ENCODE assay signal across 1 cellular context in the genomic region with DNA sequence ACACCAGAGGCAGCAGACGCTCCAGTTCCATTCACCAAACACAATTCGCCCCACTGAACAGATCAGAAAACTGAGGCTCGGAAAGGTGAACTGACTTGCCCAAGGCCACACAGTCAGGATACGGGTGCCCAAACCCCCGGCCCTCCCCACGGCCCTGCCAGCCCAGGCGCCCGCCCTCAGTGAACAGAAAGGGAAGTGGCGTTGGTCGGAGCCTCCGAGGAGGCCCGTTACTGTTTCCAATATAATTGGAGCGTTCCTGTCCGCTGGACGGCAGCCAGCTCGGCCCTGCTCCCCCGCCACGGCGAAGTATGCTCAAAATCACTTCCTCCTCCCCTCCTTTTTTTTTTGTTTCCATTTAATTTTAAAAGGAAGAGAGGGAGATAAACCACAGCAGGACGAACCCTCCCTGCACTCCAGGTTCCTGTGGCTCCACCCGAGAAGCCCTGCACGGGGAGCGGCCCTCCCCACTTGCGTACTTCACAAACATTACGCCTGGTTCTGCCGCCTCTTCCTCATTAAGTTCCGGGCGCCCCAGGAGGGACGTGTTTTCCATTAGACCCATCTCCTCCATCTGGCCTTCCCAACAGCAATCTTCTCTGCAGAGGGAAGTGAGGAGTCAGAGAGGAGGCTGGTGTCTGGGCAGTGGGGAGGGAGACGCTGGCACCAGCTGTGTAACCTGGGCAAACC.
TF ChIP-seq lines count a peak whose summit lies in the region.

No MANE protein-coding gene starts in this region.

TF ChIP-seq in K562, 482 proteins besides CTCF, POLR2A, EP300 and RAD21 (continued from another document and continues in another):
- TF ChIP-seq, protein P1, sequence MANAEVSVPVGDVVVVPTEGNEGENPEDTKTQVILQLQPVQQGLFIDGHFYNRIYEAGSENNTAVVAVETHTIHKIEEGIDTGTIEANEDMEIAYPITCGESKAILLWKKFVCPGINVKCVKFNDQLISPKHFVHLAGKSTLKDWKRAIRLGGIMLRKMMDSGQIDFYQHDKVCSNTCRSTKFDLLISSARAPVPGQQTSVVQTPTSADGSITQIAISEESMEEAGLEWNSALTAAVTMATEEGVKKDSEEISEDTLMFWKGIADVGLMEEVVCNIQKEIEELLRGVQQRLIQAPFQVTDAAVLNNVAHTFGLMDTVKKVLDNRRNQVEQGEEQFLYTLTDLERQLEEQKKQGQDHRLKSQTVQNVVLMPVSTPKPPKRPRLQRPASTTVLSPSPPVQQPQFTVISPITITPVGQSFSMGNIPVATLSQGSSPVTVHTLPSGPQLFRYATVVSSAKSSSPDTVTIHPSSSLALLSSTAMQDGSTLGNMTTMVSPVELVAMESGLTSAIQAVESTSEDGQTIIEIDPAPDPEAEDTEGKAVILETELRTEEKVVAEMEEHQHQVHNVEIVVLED (CRISPR knock-in tag; IDR thresholded peaks at IDR 0.05): no peak
- TF ChIP-seq KDM5B (IDR thresholded peaks at IDR 0.05; ENCODE audit: insufficient replicate concordance, low read depth, low read length): peak; percentile 31
- no peak for TF ChIP-seq NEUROD1 (IDR thresholded peaks at IDR 0.05; ENCODE audit: borderline replicate concordance, low read depth, low read length, partially characterized antibody)
- no peak for TF ChIP-seq MYBL2 (IDR thresholded peaks at IDR 0.05; ENCODE audit: low read depth)
- no peak for TF ChIP-seq MYBL2 (CRISPR knock-in tag; IDR thresholded peaks at IDR 0.05; ENCODE audit: borderline replicate concordance)
- no peak for TF ChIP-seq XRCC5 (IDR thresholded peaks at IDR 0.05; ENCODE audit: low read depth, low read length)
- TF ChIP-seq NFE2L1 (tag; IDR thresholded peaks at IDR 0.05; ENCODE audit: borderline replicate concordance, low read depth): no peak
- no peak for TF ChIP-seq SP2 (IDR thresholded peaks at IDR 0.05; ENCODE audit: extremely low read depth, low read depth, low read length, poor library complexity, severe bottlenecking)
- peak; percentile 88 for TF ChIP-seq SMARCA5 (IDR thresholded peaks at IDR 0.05)
- TF ChIP-seq, protein P2, sequence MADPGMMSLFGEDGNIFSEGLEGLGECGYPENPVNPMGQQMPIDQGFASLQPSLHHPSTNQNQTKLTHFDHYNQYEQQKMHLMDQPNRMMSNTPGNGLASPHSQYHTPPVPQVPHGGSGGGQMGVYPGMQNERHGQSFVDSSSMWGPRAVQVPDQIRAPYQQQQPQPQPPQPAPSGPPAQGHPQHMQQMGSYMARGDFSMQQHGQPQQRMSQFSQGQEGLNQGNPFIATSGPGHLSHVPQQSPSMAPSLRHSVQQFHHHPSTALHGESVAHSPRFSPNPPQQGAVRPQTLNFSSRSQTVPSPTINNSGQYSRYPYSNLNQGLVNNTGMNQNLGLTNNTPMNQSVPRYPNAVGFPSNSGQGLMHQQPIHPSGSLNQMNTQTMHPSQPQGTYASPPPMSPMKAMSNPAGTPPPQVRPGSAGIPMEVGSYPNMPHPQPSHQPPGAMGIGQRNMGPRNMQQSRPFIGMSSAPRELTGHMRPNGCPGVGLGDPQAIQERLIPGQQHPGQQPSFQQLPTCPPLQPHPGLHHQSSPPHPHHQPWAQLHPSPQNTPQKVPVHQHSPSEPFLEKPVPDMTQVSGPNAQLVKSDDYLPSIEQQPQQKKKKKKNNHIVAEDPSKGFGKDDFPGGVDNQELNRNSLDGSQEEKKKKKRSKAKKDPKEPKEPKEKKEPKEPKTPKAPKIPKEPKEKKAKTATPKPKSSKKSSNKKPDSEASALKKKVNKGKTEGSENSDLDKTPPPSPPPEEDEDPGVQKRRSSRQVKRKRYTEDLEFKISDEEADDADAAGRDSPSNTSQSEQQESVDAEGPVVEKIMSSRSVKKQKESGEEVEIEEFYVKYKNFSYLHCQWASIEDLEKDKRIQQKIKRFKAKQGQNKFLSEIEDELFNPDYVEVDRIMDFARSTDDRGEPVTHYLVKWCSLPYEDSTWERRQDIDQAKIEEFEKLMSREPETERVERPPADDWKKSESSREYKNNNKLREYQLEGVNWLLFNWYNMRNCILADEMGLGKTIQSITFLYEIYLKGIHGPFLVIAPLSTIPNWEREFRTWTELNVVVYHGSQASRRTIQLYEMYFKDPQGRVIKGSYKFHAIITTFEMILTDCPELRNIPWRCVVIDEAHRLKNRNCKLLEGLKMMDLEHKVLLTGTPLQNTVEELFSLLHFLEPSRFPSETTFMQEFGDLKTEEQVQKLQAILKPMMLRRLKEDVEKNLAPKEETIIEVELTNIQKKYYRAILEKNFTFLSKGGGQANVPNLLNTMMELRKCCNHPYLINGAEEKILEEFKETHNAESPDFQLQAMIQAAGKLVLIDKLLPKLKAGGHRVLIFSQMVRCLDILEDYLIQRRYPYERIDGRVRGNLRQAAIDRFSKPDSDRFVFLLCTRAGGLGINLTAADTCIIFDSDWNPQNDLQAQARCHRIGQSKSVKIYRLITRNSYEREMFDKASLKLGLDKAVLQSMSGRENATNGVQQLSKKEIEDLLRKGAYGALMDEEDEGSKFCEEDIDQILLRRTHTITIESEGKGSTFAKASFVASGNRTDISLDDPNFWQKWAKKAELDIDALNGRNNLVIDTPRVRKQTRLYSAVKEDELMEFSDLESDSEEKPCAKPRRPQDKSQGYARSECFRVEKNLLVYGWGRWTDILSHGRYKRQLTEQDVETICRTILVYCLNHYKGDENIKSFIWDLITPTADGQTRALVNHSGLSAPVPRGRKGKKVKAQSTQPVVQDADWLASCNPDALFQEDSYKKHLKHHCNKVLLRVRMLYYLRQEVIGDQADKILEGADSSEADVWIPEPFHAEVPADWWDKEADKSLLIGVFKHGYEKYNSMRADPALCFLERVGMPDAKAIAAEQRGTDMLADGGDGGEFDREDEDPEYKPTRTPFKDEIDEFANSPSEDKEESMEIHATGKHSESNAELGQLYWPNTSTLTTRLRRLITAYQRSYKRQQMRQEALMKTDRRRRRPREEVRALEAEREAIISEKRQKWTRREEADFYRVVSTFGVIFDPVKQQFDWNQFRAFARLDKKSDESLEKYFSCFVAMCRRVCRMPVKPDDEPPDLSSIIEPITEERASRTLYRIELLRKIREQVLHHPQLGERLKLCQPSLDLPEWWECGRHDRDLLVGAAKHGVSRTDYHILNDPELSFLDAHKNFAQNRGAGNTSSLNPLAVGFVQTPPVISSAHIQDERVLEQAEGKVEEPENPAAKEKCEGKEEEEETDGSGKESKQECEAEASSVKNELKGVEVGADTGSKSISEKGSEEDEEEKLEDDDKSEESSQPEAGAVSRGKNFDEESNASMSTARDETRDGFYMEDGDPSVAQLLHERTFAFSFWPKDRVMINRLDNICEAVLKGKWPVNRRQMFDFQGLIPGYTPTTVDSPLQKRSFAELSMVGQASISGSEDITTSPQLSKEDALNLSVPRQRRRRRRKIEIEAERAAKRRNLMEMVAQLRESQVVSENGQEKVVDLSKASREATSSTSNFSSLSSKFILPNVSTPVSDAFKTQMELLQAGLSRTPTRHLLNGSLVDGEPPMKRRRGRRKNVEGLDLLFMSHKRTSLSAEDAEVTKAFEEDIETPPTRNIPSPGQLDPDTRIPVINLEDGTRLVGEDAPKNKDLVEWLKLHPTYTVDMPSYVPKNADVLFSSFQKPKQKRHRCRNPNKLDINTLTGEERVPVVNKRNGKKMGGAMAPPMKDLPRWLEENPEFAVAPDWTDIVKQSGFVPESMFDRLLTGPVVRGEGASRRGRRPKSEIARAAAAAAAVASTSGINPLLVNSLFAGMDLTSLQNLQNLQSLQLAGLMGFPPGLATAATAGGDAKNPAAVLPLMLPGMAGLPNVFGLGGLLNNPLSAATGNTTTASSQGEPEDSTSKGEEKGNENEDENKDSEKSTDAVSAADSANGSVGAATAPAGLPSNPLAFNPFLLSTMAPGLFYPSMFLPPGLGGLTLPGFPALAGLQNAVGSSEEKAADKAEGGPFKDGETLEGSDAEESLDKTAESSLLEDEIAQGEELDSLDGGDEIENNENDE (IDR thresholded peaks at IDR 0.05; ENCODE audit: low read depth, low read length): no peak
- no peak for TF ChIP-seq ZKSCAN8 (CRISPR knock-in tag; IDR thresholded peaks at IDR 0.05)
- TF ChIP-seq, protein P3, sequence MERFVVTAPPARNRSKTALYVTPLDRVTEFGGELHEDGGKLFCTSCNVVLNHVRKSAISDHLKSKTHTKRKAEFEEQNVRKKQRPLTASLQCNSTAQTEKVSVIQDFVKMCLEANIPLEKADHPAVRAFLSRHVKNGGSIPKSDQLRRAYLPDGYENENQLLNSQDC (CRISPR knock-in tag; IDR thresholded peaks at IDR 0.05): no peak
- no peak for TF ChIP-seq HCFC1 (IDR thresholded peaks at IDR 0.05; ENCODE audit: low read depth, low read length)
- 0 out of 2 replicates have a peak, but pooled peaks have one; percentile 21 for TF ChIP-seq SMAD4 (CRISPR knock-in tag; conservative IDR thresholded peaks at IDR 0.05)
- TF ChIP-seq POLR2G (IDR thresholded peaks at IDR 0.05; ENCODE audit: low read depth, low read length): no peak
- TF ChIP-seq SREBF1 (IDR thresholded peaks at IDR 0.05; ENCODE audit: borderline replicate concordance, low read depth, low read length): no peak
- TF ChIP-seq, protein P4, sequence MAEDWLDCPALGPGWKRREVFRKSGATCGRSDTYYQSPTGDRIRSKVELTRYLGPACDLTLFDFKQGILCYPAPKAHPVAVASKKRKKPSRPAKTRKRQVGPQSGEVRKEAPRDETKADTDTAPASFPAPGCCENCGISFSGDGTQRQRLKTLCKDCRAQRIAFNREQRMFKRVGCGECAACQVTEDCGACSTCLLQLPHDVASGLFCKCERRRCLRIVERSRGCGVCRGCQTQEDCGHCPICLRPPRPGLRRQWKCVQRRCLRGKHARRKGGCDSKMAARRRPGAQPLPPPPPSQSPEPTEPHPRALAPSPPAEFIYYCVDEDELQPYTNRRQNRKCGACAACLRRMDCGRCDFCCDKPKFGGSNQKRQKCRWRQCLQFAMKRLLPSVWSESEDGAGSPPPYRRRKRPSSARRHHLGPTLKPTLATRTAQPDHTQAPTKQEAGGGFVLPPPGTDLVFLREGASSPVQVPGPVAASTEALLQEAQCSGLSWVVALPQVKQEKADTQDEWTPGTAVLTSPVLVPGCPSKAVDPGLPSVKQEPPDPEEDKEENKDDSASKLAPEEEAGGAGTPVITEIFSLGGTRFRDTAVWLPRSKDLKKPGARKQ (CRISPR knock-in tag; IDR thresholded peaks at IDR 0.05): 0 out of 2 replicates have a peak, but pooled peaks have one; percentile 21
- TF ChIP-seq ZBTB7A (IDR thresholded peaks at IDR 0.05; ENCODE audit: borderline replicate concordance, control insufficient read depth, low read depth, low read length): no peak
- TF ChIP-seq CBX3 (IDR thresholded peaks at IDR 0.05; ENCODE audit: borderline replicate concordance in 1 of 2, low read length in 2 of 2): no peak
- TF ChIP-seq, protein P5, sequence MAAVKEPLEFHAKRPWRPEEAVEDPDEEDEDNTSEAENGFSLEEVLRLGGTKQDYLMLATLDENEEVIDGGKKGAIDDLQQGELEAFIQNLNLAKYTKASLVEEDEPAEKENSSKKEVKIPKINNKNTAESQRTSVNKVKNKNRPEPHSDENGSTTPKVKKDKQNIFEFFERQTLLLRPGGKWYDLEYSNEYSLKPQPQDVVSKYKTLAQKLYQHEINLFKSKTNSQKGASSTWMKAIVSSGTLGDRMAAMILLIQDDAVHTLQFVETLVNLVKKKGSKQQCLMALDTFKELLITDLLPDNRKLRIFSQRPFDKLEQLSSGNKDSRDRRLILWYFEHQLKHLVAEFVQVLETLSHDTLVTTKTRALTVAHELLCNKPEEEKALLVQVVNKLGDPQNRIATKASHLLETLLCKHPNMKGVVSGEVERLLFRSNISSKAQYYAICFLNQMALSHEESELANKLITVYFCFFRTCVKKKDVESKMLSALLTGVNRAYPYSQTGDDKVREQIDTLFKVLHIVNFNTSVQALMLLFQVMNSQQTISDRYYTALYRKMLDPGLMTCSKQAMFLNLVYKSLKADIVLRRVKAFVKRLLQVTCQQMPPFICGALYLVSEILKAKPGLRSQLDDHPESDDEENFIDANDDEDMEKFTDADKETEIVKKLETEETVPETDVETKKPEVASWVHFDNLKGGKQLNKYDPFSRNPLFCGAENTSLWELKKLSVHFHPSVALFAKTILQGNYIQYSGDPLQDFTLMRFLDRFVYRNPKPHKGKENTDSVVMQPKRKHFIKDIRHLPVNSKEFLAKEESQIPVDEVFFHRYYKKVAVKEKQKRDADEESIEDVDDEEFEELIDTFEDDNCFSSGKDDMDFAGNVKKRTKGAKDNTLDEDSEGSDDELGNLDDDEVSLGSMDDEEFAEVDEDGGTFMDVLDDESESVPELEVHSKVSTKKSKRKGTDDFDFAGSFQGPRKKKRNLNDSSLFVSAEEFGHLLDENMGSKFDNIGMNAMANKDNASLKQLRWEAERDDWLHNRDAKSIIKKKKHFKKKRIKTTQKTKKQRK (IDR thresholded peaks at IDR 0.05; ENCODE audit: borderline replicate concordance, low read depth, low read length): no peak
- no peak for TF ChIP-seq KDM2B (CRISPR knock-in tag; IDR thresholded peaks at IDR 0.05)
- peak; percentile 70; the same call in 1 of the 2 replicates for TF ChIP-seq SPI1 (IDR thresholded peaks at IDR 0.05; ENCODE audit: borderline replicate concordance, low read depth, low read length)
- no peak for TF ChIP-seq ZBTB8A (IDR thresholded peaks at IDR 0.05; ENCODE audit: partially characterized antibody)
- no peak for TF ChIP-seq ZFX (CRISPR knock-in tag; IDR thresholded peaks at IDR 0.05)
- no peak for TF ChIP-seq RUNX1 (IDR thresholded peaks at IDR 0.05; ENCODE audit: low read depth)
- TF ChIP-seq TAL1 (IDR thresholded peaks at IDR 0.05): no peak
- TF ChIP-seq NCOA4 (IDR thresholded peaks at IDR 0.05; ENCODE audit: partially characterized antibody): no peak
- TF ChIP-seq MAZ (CRISPR knock-in tag; conservative IDR thresholded peaks at IDR 0.05 in 1 of 2, IDR thresholded peaks at IDR 0.05 in 1 of 2): no peak
- TF ChIP-seq ZNF561 (CRISPR knock-in tag; conservative IDR thresholded peaks at IDR 0.05): no peak
- no peak for TF ChIP-seq BCL6 (CRISPR knock-in tag; IDR thresholded peaks at IDR 0.05)
- TF ChIP-seq, protein P6, sequence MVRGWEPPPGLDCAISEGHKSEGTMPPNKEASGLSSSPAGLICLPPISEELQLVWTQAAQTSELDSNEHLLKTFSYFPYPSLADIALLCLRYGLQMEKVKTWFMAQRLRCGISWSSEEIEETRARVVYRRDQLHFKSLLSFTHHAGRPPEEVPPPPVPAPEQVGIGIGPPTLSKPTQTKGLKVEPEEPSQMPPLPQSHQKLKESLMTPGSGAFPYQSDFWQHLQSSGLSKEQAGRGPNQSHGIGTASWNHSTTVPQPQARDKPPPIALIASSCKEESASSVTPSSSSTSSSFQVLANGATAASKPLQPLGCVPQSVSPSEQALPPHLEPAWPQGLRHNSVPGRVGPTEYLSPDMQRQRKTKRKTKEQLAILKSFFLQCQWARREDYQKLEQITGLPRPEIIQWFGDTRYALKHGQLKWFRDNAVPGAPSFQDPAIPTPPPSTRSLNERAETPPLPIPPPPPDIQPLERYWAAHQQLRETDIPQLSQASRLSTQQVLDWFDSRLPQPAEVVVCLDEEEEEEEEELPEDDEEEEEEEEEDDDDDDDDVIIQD (CRISPR knock-in tag; IDR thresholded peaks at IDR 0.05): no peak
- no peak for TF ChIP-seq RBM17 (IDR thresholded peaks at IDR 0.05; ENCODE audit: borderline replicate concordance, low read depth, low read length)
- TF ChIP-seq, protein P7, sequence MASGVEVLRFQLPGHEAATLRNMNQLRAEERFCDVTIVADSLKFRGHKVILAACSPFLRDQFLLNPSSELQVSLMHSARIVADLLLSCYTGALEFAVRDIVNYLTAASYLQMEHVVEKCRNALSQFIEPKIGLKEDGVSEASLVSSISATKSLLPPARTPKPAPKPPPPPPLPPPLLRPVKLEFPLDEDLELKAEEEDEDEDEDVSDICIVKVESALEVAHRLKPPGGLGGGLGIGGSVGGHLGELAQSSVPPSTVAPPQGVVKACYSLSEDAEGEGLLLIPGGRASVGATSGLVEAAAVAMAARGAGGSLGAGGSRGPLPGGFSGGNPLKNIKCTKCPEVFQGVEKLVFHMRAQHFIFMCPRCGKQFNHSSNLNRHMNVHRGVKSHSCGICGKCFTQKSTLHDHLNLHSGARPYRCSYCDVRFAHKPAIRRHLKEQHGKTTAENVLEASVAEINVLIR (CRISPR knock-in tag; IDR thresholded peaks at IDR 0.05): no peak
